ENCODE assay signal across 8 cellular contexts in the genomic region with DNA sequence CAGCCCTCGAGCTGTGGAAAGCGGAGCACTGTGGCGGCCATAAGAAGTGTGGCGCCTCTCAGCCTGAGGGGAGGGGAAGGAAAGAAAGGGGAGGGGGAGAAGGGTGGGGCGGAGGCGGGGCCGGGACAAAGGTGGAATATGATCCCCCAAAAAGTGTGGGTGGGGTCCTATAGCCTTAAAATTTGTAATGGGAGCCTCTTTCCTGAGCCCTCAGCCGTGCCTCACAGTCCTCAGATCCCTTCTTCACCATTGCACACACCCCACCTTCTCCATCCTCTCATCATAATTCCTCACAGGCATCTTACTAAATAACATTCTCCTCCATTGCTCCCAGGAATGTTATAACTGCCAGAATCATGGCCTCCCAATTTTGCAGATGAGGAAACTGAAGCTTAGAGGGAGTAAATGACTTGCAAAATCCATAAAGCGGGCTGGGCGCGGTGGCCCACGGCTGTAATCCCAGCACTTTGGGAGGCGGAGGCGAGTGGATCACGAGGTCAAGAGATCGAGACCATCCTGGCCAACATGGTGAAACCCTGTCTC. TPM values are rescaled to one million over a fixed set of nuclear protein-coding genes. Genes with fewer than 3 reads are reported as not detected.
DNase-seq lines count a peak whose midpoint lies in the region; ATAC-seq and TF ChIP-seq lines count a peak whose summit lies in the region.

No MANE protein-coding gene starts in this region.

- H3K36me3 ChIP-seq in fibroblast of lung (ENCODE audit: control insufficient read depth, insufficient read depth, low read length): no peaks in the 10 kb centered on the region
- no peaks in the 10 kb centered on the region for H3K36me3 ChIP-seq in rectal smooth muscle tissue (ENCODE audit: control insufficient read depth, insufficient read depth, low read length)

- peaks cover 8% of the 10 kb centered on the region for H3K36me3 Mint-ChIP-seq in activated CD4-positive, alpha-beta T cell treated with anti-CD3 and anti-CD28 coated beads, Interleukin-2, amount 10 ng/mL, durations not matched to agents 24 days and 14 days (ENCODE audit: low read depth)

- intact Hi-C loops in activated CD4-positive, alpha-beta T cell treated with anti-CD3 and anti-CD28 coated beads, Interleukin-2, amount 10 ng/mL, durations not matched to agents 24 days and 14 days (cut with micrococcal nuclease): loop anchor here (1.0 kb wide), 5 partner anchors 18 to 410 kb away; partner anchors contain the start of genes C2CD3, FAM168A, MRPL48 and PPME1

- ATAC-seq in GM18867 (IDR thresholded peaks at IDR 0.05; ENCODE audit: unreplicated experiment): no peak

- peaks cover 40% of the 10 kb centered on the region for H3K79me2 ChIP-seq in fibroblast of lung (ENCODE audit: control insufficient read depth, insufficient read depth, low read length)

- TF ChIP-seq CTCF in RWPE1 (conservative IDR thresholded peaks at IDR 0.05; ENCODE audit: low read depth): 0 out of 2 replicates have a peak, but pooled peaks have one; percentile 1
- no peak for TF ChIP-seq CTCF in fibroblast of lung (conservative IDR thresholded peaks at IDR 0.05 in 1 of 2, IDR thresholded peaks at IDR 0.05 in 1 of 2; ENCODE audit: low read depth in 1 of 2, low read length in 2 of 2)

- H3K4me3 ChIP-seq in fibroblast of lung (replicated peaks in 1 of 4; ENCODE audit: control extremely low read depth in 1 of 4, insufficient read depth in 1 of 4, low read depth in 3 of 4, low read length in 4 of 4) (peak overlapping the region; percentile 19 to 61 (median 36)), rectal smooth muscle tissue (ENCODE audit: low read length) (peak overlapping the region; percentile 53)

- H3K4me1 Mint-ChIP-seq in activated CD4-positive, alpha-beta T cell treated with anti-CD3 and anti-CD28 coated beads, Interleukin-2, amount 10 ng/mL, durations not matched to agents 24 days and 14 days: peaks cover 32% of the 10 kb centered on the region

- H3K27ac ChIP-seq in RWPE1 (peak overlapping the region; percentile 96), fibroblast of lung (ENCODE audit: insufficient read depth, low read length) (peak overlapping the region; percentile 70), rectal smooth muscle tissue (ENCODE audit: low read depth, low read length) (peak overlapping the region; percentile 84)

- peak overlapping the region; percentile 82 for H2AFZ ChIP-seq in fibroblast of lung (ENCODE audit: low read length)

- no peaks in the 10 kb centered on the region for H3K9me3 Mint-ChIP-seq in activated CD4-positive, alpha-beta T cell treated with anti-CD3 and anti-CD28 coated beads, Interleukin-2, amount 10 ng/mL, durations not matched to agents 24 days and 14 days

- H3K4me2 ChIP-seq in fibroblast of lung (ENCODE audit: extremely low read depth, insufficient read depth, low read length): no peak overlapping the region

- peaks cover 2% of the 10 kb centered on the region for H4K20me1 ChIP-seq in fibroblast of lung (ENCODE audit: control insufficient read depth, extremely low read depth, insufficient read depth, low read length)

- H3K9ac ChIP-seq in fibroblast of lung (ENCODE audit: insufficient read depth, low read length) (peak overlapping the region; percentile 4), rectal smooth muscle tissue (ENCODE audit: low read length) (no peak overlapping the region)

- peak overlapping the region; percentile 97 for H3K4me3 Mint-ChIP-seq in activated CD4-positive, alpha-beta T cell treated with anti-CD3 and anti-CD28 coated beads, Interleukin-2, amount 10 ng/mL, durations not matched to agents 24 days and 14 days

- H3K27me3 Mint-ChIP-seq in activated CD4-positive, alpha-beta T cell treated with anti-CD3 and anti-CD28 coated beads, Interleukin-2, amount 10 ng/mL, durations not matched to agents 24 days and 14 days: peaks cover 7% of the 10 kb centered on the region

- CTCF ChIA-PET in RWPE1 (lab: Yijun Ruan, JAX): interaction anchor here (0.6 to 1.4 kb wide), 3 partner anchors 10 to 50 kb away, joined by 3 to 5 read pairs (median 3); no protein-coding TSS in a partner anchor

- H3K27ac Mint-ChIP-seq in activated CD4-positive, alpha-beta T cell treated with anti-CD3 and anti-CD28 coated beads, Interleukin-2, amount 10 ng/mL, durations not matched to agents 24 days and 14 days: peak overlapping the region; percentile 92

- no peak for DNase-seq in activated CD4-positive, alpha-beta T cell treated with anti-CD3 and anti-CD28 coated beads, Interleukin-2, amount 10 ng/mL, durations not matched to agents 24 days and 14 days
- DNase-seq in activated CD4-positive, alpha-beta T cell treated with anti-CD3 and anti-CD28 coated beads, Interleukin-2, amount 50 U/mL, for 1 hour: no peak
- DNase-seq in RWPE1 (ENCODE audit: low spot score) (no peak), fibroblast of lung (ENCODE audit: low read depth in 2 of 2) (no peak), cerebellar nuclear complex (lab: John Stamatoyannopoulos, UW) (no peak)
- DNase-seq in stimulated activated CD4-positive, alpha-beta T cell treated with anti-CD3 and anti-CD28 coated beads, Interleukin-15, amount 100 ng/mL, for 24 hours: no peak

- H3K4me1 ChIP-seq in fibroblast of lung (ENCODE audit: control insufficient read depth, extremely low read depth, insufficient read depth, low read length): no peaks in the 10 kb centered on the region
- H3K4me1 ChIP-seq in rectal smooth muscle tissue (ENCODE audit: control insufficient read depth, insufficient read depth, low read length): peaks cover 12% of the 10 kb centered on the region

- no peaks in the 10 kb centered on the region for H3K9me3 ChIP-seq in fibroblast of lung (ENCODE audit: control insufficient read depth, insufficient read depth, low read depth, low read length)

- POLR2A ChIA-PET in RWPE1 (lab: Yijun Ruan, JAX; ENCODE audit: low non-redundant PET): interaction anchor here (0.8 to 2.1 kb wide), 3 partner anchors 17 to 27 kb away, joined by 3 to 11 read pairs (median 3); no protein-coding TSS in a partner anchor

- H3K27me3 ChIP-seq in fibroblast of lung (ENCODE audit: control insufficient read depth, insufficient read depth, low read length): no peaks in the 10 kb centered on the region
- H3K27me3 ChIP-seq in rectal smooth muscle tissue (ENCODE audit: control insufficient read depth, insufficient read depth, low read length): no peaks in the 10 kb centered on the region

RNA-seq across cellular contexts. Expression of gene RAB6A, which starts 0.6 kb away (rescaled TPM):
- 74.3 and 79.5 TPM in 2 replicates for total RNA-seq in activated CD4-positive, alpha-beta T cell treated with anti-CD3 and anti-CD28 coated beads, Interleukin-2, amount 10 ng/mL, durations not matched to agents 24 days and 14 days
- 74.2 and 103 TPM in 2 replicates for total RNA-seq in fibroblast of lung
- polyA plus RNA-seq in fibroblast of lung: 182 and 255 TPM in 2 replicates
- polyA plus RNA-seq in fibroblast of lung (2012): 63.3 and 90.7 TPM in 2 replicates
- 17.4 and 24.6 TPM in 2 replicates for polyA minus RNA-seq in fibroblast of lung (ENCODE audit: low replicate concordance)

RNA-seq across cellular contexts. Expression of gene MRPL48, which starts 26.2 kb away (rescaled TPM):
- total RNA-seq in activated CD4-positive, alpha-beta T cell treated with anti-CD3 and anti-CD28 coated beads, Interleukin-2, amount 10 ng/mL, durations not matched to agents 24 days and 14 days: 67.2 and 69.0 TPM in 2 replicates
- total RNA-seq in fibroblast of lung: 25.4 and 32.9 TPM in 2 replicates
- polyA plus RNA-seq in fibroblast of lung: 46.2 and 46.3 TPM in 2 replicates
- 41.4 and 47.0 TPM in 2 replicates for polyA plus RNA-seq in fibroblast of lung (2012)
- 0.90 and 7.2 TPM in 2 replicates for polyA minus RNA-seq in fibroblast of lung (ENCODE audit: low replicate concordance)
